ENCODE assay signal across 1 cellular context in the genomic region with DNA sequence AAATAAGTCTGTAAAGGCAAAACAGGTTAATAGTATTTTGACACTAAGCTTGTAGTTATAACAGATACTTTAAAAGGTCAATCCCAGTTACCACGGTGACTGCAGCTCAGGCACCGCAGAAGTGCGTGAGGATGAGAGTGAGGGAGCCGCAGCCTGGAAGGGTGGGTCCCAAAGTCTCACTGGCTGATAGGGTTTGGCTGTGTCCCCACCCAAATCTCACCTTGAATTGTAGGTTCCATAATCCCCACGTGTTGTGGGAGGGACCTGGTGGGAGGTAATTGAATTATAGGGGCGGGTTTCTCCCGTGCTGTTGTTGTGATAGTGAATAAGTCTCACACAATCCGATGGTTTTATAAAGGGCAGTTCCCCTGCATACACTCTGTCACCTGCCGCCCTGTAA.
TF ChIP-seq lines count a peak whose summit lies in the region.

No MANE protein-coding gene starts in this region.

TF ChIP-seq in IMR-90, 13 proteins besides CTCF, POLR2A, EP300 and RAD21:
- TF ChIP-seq NFE2L2 (IDR thresholded peaks at IDR 0.05; ENCODE audit: low read depth, low read length) (no peak), MAZ (IDR thresholded peaks at IDR 0.05; ENCODE audit: borderline replicate concordance, low read depth, low read length) (no peak), CEBPB (IDR thresholded peaks at IDR 0.05; ENCODE audit: low read depth, low read length) (no peak), ELK1 (IDR thresholded peaks at IDR 0.05; ENCODE audit: borderline replicate concordance, low read depth, low read length) (no peak), RCOR1 (IDR thresholded peaks at IDR 0.05; ENCODE audit: insufficient replicate concordance, low read length) (no peak), MXI1 (IDR thresholded peaks at IDR 0.05; ENCODE audit: borderline replicate concordance, low read depth, low read length) (no peak), CHD1 (IDR thresholded peaks at IDR 0.05; ENCODE audit: low read depth, low read length) (no peak), MAFK (IDR thresholded peaks at IDR 0.05; ENCODE audit: low read depth, low read length) (no peak), FOS (IDR thresholded peaks at IDR 0.05; ENCODE audit: low read depth, low read length) (no peak), BHLHE40 (IDR thresholded peaks at IDR 0.05; ENCODE audit: low read depth, low read length) (no peak), SMC3 (IDR thresholded peaks at IDR 0.05; ENCODE audit: low read depth, low read length) (no peak), RFX5 (IDR thresholded peaks at IDR 0.05; ENCODE audit: low read depth, low read length) (no peak)
- TF ChIP-seq, protein P1, sequence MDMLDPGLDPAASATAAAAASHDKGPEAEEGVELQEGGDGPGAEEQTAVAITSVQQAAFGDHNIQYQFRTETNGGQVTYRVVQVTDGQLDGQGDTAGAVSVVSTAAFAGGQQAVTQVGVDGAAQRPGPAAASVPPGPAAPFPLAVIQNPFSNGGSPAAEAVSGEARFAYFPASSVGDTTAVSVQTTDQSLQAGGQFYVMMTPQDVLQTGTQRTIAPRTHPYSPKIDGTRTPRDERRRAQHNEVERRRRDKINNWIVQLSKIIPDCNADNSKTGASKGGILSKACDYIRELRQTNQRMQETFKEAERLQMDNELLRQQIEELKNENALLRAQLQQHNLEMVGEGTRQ (IDR thresholded peaks at IDR 0.05; ENCODE audit: low read depth, low read length) = no peak
